17 cellular contexts compared by ENCODE assay signal in the genomic region with DNA sequence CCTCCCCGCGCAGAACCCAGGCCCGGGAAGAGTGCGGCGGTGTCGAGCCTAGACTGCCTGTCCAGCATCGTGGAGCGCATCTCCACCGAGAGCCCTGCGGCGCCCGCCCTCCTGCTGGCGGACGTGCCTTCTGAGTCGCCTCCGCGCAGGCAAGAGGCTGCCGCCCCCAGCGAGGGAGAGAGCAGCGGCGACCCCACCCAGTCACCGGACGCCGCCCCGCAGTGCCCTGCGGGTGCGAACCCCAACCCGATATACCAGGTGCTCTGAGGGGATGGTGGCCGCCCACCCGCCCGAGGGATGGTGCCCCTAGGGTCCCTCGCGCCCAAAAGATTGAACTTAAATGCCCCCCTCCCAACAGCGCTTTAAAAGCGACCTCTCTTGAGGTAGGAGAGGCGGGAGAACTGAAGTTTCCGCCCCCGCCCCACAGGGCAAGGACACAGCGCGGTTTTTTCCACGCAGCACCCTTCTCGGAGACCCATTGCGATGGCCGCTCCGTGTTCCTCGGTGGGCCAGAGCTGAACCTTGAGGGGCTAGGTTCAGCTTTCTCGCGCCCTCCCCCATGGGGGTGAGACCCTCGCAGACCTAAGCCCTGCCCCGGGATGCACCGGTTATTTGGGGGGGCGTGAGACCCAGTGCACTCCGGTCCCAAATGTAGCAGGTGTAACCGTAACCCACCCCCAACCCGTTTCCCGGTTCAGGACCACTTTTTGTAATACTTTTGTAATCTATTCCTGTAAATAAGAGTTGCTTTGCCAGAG. TPM values are rescaled to one million over a fixed set of nuclear protein-coding genes. Genes with fewer than 3 reads are reported as not detected.
DNase-seq lines count a peak whose midpoint lies in the region; ATAC-seq and TF ChIP-seq lines count a peak whose summit lies in the region.
"Had no signal": no experiment of that assay in that cellular context is flagged by ENCODE, and none has a peak within 500 bp of the region (broad histone marks: within the 10 kb centered on the region; RNA-seq: fewer than 3 reads in every experiment).

No MANE protein-coding gene starts in this region.

- no peaks in the 10 kb centered on the region for H3K9me3 Mint-ChIP-seq in activated naive CD4-positive, alpha-beta T cell treated with anti-CD3 and anti-CD28 coated beads, Interleukin-2, amount 10 ng/mL, durations not matched to agents 7 days and 5 days
- no peaks in the 10 kb centered on the region for H3K9me3 Mint-ChIP-seq in type B pancreatic cell
- no peaks in the 10 kb centered on the region for H3K9me3 Mint-ChIP-seq in activated CD4-positive, alpha-beta T cell treated with anti-CD3 and anti-CD28 coated beads, Interleukin-2, amount 10 ng/mL, durations not matched to agents 7 days and 5 days
- H3K9me3 Mint-ChIP-seq in naive thymus-derived CD8-positive, alpha-beta T cell: no peaks in the 10 kb centered on the region
- H3K9me3 Mint-ChIP-seq: activated B cell treated with CpG ODN at 0.5 μM for 24 hours had no signal

- POLR2A ChIA-PET in activated CD4-positive, alpha-beta T cell treated with anti-CD3 and anti-CD28 coated beads, Interleukin-2, amount 10 ng/mL, durations not matched to agents 7 days and 5 days (lab: Charles Lee): no interaction called here
- POLR2A ChIA-PET in naive thymus-derived CD8-positive, alpha-beta T cell (lab: Charles Lee): no interaction called here

- ATAC-seq in naive thymus-derived CD8-positive, alpha-beta T cell: no peak

- peak overlapping the region; percentile 61 for H3K4me3 ChIP-seq in WERI-Rb-1 (ENCODE audit: low read depth, low read length)
- H3K4me3 ChIP-seq in iPS-20b (ENCODE audit: low read length): peak overlapping the region; percentile 34; the same call in 1 of the 2 replicates
- H3K4me3 ChIP-seq: transverse colon had no signal

- no peak overlapping the region for H3K9ac ChIP-seq in iPS-20b (ENCODE audit: low read depth, low read length)

- no peak for TF ChIP-seq CTCF in WERI-Rb-1 (IDR thresholded peaks at IDR 0.05; ENCODE audit: low read depth, low read length)
- TF ChIP-seq CTCF in type B pancreatic cell (conservative IDR thresholded peaks at IDR 0.05): no peak

- H3K9me3 ChIP-seq in WERI-Rb-1 (ENCODE audit: severe bottlenecking): no peaks in the 10 kb centered on the region
- no peaks in the 10 kb centered on the region for H3K9me3 ChIP-seq in iPS-20b (ENCODE audit: insufficient read depth, low read depth, low read length)
- H3K9me3 ChIP-seq: transverse colon had no signal

- H3K36me3 ChIP-seq in WERI-Rb-1 (no peaks in the 10 kb centered on the region), iPS-20b (ENCODE audit: insufficient read depth, low read depth, low read length) (no peaks in the 10 kb centered on the region)
- H3K36me3 ChIP-seq: transverse colon had no signal

- H3K27ac ChIP-seq in WERI-Rb-1 (peak overlapping the region; percentile 70), iPS-20b (ENCODE audit: low read length) (no peak overlapping the region)
- H3K27ac ChIP-seq: transverse colon had no signal

- CTCF ChIA-PET in activated naive CD4-positive, alpha-beta T cell treated with anti-CD3 and anti-CD28 coated beads, Interleukin-2, amount 10 ng/mL, durations not matched to agents 7 days and 5 days (lab: Charles Lee): interaction anchor here (0.6 to 1.8 kb wide), 6 partner anchors 8 to 155 kb away, joined by 3 to 13 read pairs (median 4); no protein-coding TSS in a partner anchor
- CTCF ChIA-PET in activated CD4-positive, alpha-beta T cell treated with anti-CD3 and anti-CD28 coated beads, Interleukin-2, amount 10 ng/mL, durations not matched to agents 7 days and 5 days (lab: Charles Lee): interaction anchor here (1.1 to 2.3 kb wide), 2 partner anchors 9 to 10 kb away, joined by 4 to 11 read pairs; no protein-coding TSS in a partner anchor

- H3K4me1 ChIP-seq in iPS-20b (ENCODE audit: insufficient read depth, low read length): no peaks in the 10 kb centered on the region

- H3K27me3 Mint-ChIP-seq in activated naive CD4-positive, alpha-beta T cell treated with anti-CD3 and anti-CD28 coated beads, Interleukin-2, amount 10 ng/mL, durations not matched to agents 7 days and 5 days: peaks cover 15% of the 10 kb centered on the region
- peaks cover 56% of the 10 kb centered on the region for H3K27me3 Mint-ChIP-seq in type B pancreatic cell
- peaks cover 53% of the 10 kb centered on the region for H3K27me3 Mint-ChIP-seq in activated CD4-positive, alpha-beta T cell treated with anti-CD3 and anti-CD28 coated beads, Interleukin-2, amount 10 ng/mL, durations not matched to agents 7 days and 5 days
- H3K27me3 Mint-ChIP-seq in naive thymus-derived CD8-positive, alpha-beta T cell: peaks cover 19 to 43% (median 36%) of the 10 kb centered on the region in 5 donors

- no peak overlapping the region for H3K27ac Mint-ChIP-seq in activated naive CD4-positive, alpha-beta T cell treated with anti-CD3 and anti-CD28 coated beads, Interleukin-2, amount 10 ng/mL, durations not matched to agents 7 days and 5 days
- no peak overlapping the region for H3K27ac Mint-ChIP-seq in type B pancreatic cell
- H3K27ac Mint-ChIP-seq in activated CD4-positive, alpha-beta T cell treated with anti-CD3 and anti-CD28 coated beads, Interleukin-2, amount 10 ng/mL, durations not matched to agents 7 days and 5 days: no peak overlapping the region
- H3K27ac Mint-ChIP-seq in naive thymus-derived CD8-positive, alpha-beta T cell: no peak overlapping the region
- H3K27ac Mint-ChIP-seq: activated B cell treated with CpG ODN at 0.5 μM for 24 hours had no signal

- H3K27me3 ChIP-seq in WERI-Rb-1 (ENCODE audit: insufficient read depth, low read depth, severe bottlenecking): no peaks in the 10 kb centered on the region
- H3K27me3 ChIP-seq in iPS-20b (ENCODE audit: insufficient read depth, low read length): peaks cover 99% of the 10 kb centered on the region

- H3K4me1 Mint-ChIP-seq in activated naive CD4-positive, alpha-beta T cell treated with anti-CD3 and anti-CD28 coated beads, Interleukin-2, amount 10 ng/mL, durations not matched to agents 7 days and 5 days: no peaks in the 10 kb centered on the region
- H3K4me1 Mint-ChIP-seq in type B pancreatic cell (ENCODE audit: unreplicated experiment): no peaks in the 10 kb centered on the region
- H3K4me1 Mint-ChIP-seq in activated CD4-positive, alpha-beta T cell treated with anti-CD3 and anti-CD28 coated beads, Interleukin-2, amount 10 ng/mL, durations not matched to agents 7 days and 5 days: no peaks in the 10 kb centered on the region
- peaks cover 0 to 9% (median 1%) of the 10 kb centered on the region in 4 donors for H3K4me1 Mint-ChIP-seq in naive thymus-derived CD8-positive, alpha-beta T cell
- H3K4me1 Mint-ChIP-seq: activated B cell treated with CpG ODN at 0.5 μM for 24 hours had no signal

- no peak overlapping the region for H3K4me3 Mint-ChIP-seq in activated naive CD4-positive, alpha-beta T cell treated with anti-CD3 and anti-CD28 coated beads, Interleukin-2, amount 10 ng/mL, durations not matched to agents 7 days and 5 days
- peak overlapping the region; percentile 37 for H3K4me3 Mint-ChIP-seq in type B pancreatic cell
- H3K4me3 Mint-ChIP-seq in activated CD4-positive, alpha-beta T cell treated with anti-CD3 and anti-CD28 coated beads, Interleukin-2, amount 10 ng/mL, durations not matched to agents 7 days and 5 days: no peak overlapping the region
- no peak overlapping the region for H3K4me3 Mint-ChIP-seq in naive thymus-derived CD8-positive, alpha-beta T cell
- H3K4me3 Mint-ChIP-seq: activated B cell treated with CpG ODN at 0.5 μM for 24 hours had no signal

- no peaks in the 10 kb centered on the region for H3K36me3 Mint-ChIP-seq in activated naive CD4-positive, alpha-beta T cell treated with anti-CD3 and anti-CD28 coated beads, Interleukin-2, amount 10 ng/mL, durations not matched to agents 7 days and 5 days
- H3K36me3 Mint-ChIP-seq in type B pancreatic cell: no peaks in the 10 kb centered on the region
- H3K36me3 Mint-ChIP-seq in activated CD4-positive, alpha-beta T cell treated with anti-CD3 and anti-CD28 coated beads, Interleukin-2, amount 10 ng/mL, durations not matched to agents 7 days and 5 days (ENCODE audit: low read depth): no peaks in the 10 kb centered on the region
- H3K36me3 Mint-ChIP-seq in naive thymus-derived CD8-positive, alpha-beta T cell: no peaks in the 10 kb centered on the region

- peak; percentile 13 for DNase-seq in activated naive CD4-positive, alpha-beta T cell treated with anti-CD3 and anti-CD28 coated beads, Interleukin-2, amount 10 ng/mL, durations not matched to agents 7 days and 5 days
- DNase-seq in activated naive CD4-positive, alpha-beta T cell treated with Interleukin-2 at 50 U/mL for 16 hours: no peak
- DNase-seq in WERI-Rb-1 (peak; percentile 63), type B pancreatic cell (ENCODE audit: extremely low spot score, unreplicated experiment) (no peak), CD1c-positive myeloid dendritic cell (ENCODE audit: extremely low spot score) (no peak)
- no peak for DNase-seq in activated CD4-positive, alpha-beta T cell treated with anti-CD3 and anti-CD28 coated beads, Interleukin-2, amount 10 ng/mL, durations not matched to agents 7 days and 5 days
- no peak for DNase-seq in naive thymus-derived CD8-positive, alpha-beta T cell
- DNase-seq: activated B cell treated with CpG ODN at 0.5 μM for 24 hours, AML-193, hippocampal formation, NCI-H2081 treated with DMSO at 0.1 percent for 48 hours, transverse colon had no signal

RNA-seq across cellular contexts. Expression of a gene that starts 2.0 kb away (rescaled TPM):
- 3.6 TPM in 1 of 2 replicates, not detected in the other for total RNA-seq in type B pancreatic cell (ENCODE audit: low replicate concordance)
- not detected for total RNA-seq in activated CD4-positive, alpha-beta T cell treated with anti-CD3 and anti-CD28 coated beads, Interleukin-2, amount 10 ng/mL, durations not matched to agents 7 days and 5 days
- not detected for total RNA-seq in naive thymus-derived CD8-positive, alpha-beta T cell
- polyA plus RNA-seq in naive thymus-derived CD8-positive, alpha-beta T cell: not detected
- total RNA-seq: activated B cell treated with CpG ODN at 0.5 μM for 24 hours, Daoy, lower leg skin, OCI-LY7, transverse colon had no signal
- polyA plus RNA-seq: esophagus had no signal

RNA-seq across cellular contexts. Expression of a gene that starts 13.2 kb away (rescaled TPM):
- 1.8 and 2.8 TPM in 2 replicates for total RNA-seq in type B pancreatic cell (ENCODE audit: low replicate concordance)
- not detected for total RNA-seq in activated CD4-positive, alpha-beta T cell treated with anti-CD3 and anti-CD28 coated beads, Interleukin-2, amount 10 ng/mL, durations not matched to agents 7 days and 5 days
- total RNA-seq in naive thymus-derived CD8-positive, alpha-beta T cell: not detected
- polyA plus RNA-seq in naive thymus-derived CD8-positive, alpha-beta T cell: under 1 TPM in 1 of 3 donors, not detected in 2; 0.60 TPM
- total RNA-seq: activated B cell treated with CpG ODN at 0.5 μM for 24 hours, OCI-LY7 had no signal

Comparison
In these comparisons a context has a peak if more than half of its experiments do, and no peak if none do; other contexts are left out.
1. DNase-seq: peak in activated naive CD4-positive, alpha-beta T cell treated with anti-CD3 and anti-CD28 coated beads, Interleukin-2, amount 10 ng/mL, durations not matched to agents 7 days and 5 days (single experiment) and WERI-Rb-1 (single experiment); none in activated naive CD4-positive, alpha-beta T cell treated with Interleukin-2 at 50 U/mL for 16 hours (single experiment), type B pancreatic cell (single experiment), activated CD4-positive, alpha-beta T cell treated with anti-CD3 and anti-CD28 coated beads, Interleukin-2, amount 10 ng/mL, durations not matched to agents 7 days and 5 days (single experiment), CD1c-positive myeloid dendritic cell (single experiment) and naive thymus-derived CD8-positive, alpha-beta T cell (0 of 10).